ENCODE assay signal across 18 cellular contexts in genomic region chr4:10442976-10443375, GRCh38.
"Had no signal": no experiment of that assay in that cellular context is flagged by ENCODE, and none has a peak within 500 bp of the region (broad histone marks: within the 10 kb centered on the region; RNA-seq: fewer than 3 reads in every experiment).

No MANE protein-coding gene starts in this region.

- H3K27ac Mint-ChIP-seq: activated CD8-positive, alpha-beta T cell treated with anti-CD3 and anti-CD28 coated beads, Interleukin-2, amount 10 ng/mL, durations not matched to agents 7 days and 5 days; naive thymus-derived CD4-positive, alpha-beta T cell; WTC11 had no signal

- H3K27ac ChIP-seq: coronary artery, epithelial cell of prostate, lower lobe of right lung, parathyroid adenoma, skin epidermis, thyroid gland had no signal

- DNase-seq: activated CD4-positive, alpha-beta T cell treated with anti-CD3 and anti-CD28 coated beads for 48 hours; activated CD8-positive, alpha-beta memory T cell treated with anti-CD3 and anti-CD28 coated beads, Interleukin-2, amount 50 U/mL, for 48 hours; activated CD8-positive, alpha-beta T cell treated with anti-CD3 and anti-CD28 coated beads, Interleukin-2, amount 10 ng/mL, durations not matched to agents 7 days and 5 days; activated naive CD4-positive, alpha-beta T cell; caudate nucleus; effector CD8-positive, alpha-beta T cell; hypothalamus; left cardiac atrium; lower lobe of right lung; naive thymus-derived CD4-positive, alpha-beta T cell; stimulated activated CD4-positive, alpha-beta T cell treated with anti-CD3 and anti-CD28 coated beads, Interleukin-4, amount 100 ng/mL, for 4 hours; T-helper 9 cell; thyroid gland had no signal

- H3K27me3 ChIP-seq: thyroid gland had no signal

- ATAC-seq: activated CD8-positive, alpha-beta T cell treated with anti-CD3 and anti-CD28 coated beads, Interleukin-2, amount 10 ng/mL, durations not matched to agents 7 days and 5 days; left cardiac atrium; lower lobe of right lung; naive thymus-derived CD4-positive, alpha-beta T cell; WTC11 had no signal

- H3K4me3 ChIP-seq: coronary artery, lower lobe of right lung, skin epidermis, thyroid gland had no signal

- H3K4me3 Mint-ChIP-seq: activated CD8-positive, alpha-beta T cell treated with anti-CD3 and anti-CD28 coated beads, Interleukin-2, amount 10 ng/mL, durations not matched to agents 7 days and 5 days; naive thymus-derived CD4-positive, alpha-beta T cell; WTC11 had no signal

- H3K9me3 ChIP-seq: thyroid gland had no signal

- H3K27me3 Mint-ChIP-seq: naive thymus-derived CD4-positive, alpha-beta T cell had no signal

- H3K4me1 ChIP-seq: lower lobe of right lung, parathyroid adenoma, thyroid gland had no signal
